In the genomic region with DNA sequence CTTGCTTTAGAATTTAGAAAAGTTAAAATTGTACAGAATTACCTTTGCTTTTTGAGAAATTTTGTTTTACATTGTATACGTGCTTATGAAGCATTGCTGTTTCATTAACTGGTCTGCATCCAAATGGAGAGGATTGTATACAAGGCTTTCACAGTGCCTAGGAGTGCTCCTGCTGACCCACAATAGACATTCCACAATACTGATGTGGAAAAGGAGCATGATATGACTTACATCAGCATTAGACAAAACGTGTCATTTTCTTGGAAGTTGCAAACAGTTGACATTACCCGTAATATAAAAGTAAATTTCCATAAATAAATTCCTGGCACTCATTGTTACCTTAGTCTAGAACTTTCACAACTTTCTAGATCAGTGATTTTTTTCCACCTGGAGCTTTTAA, we compare ENCODE assay signal across 11 cellular contexts. TPM values are rescaled to one million over a fixed set of nuclear protein-coding genes. Genes with fewer than 3 reads are reported as not detected.
DNase-seq lines count a peak whose midpoint lies in the region; ATAC-seq and TF ChIP-seq lines count a peak whose summit lies in the region.
"Had no signal": no experiment of that assay in that cellular context is flagged by ENCODE, and none has a peak within 500 bp of the region (broad histone marks: within the 10 kb centered on the region; RNA-seq: fewer than 3 reads in every experiment).

No MANE protein-coding gene starts in this region.

- DNase-seq in Calu3: no peak
- peak; percentile 15 for DNase-seq in NCI-H226
- no peak for DNase-seq in epithelial cell of proximal tubule (ENCODE audit: low read depth)
- DNase-seq in osteoblast (ENCODE audit: insufficient read length, low spot score, missing footprints): no peak
- no peak for DNase-seq in iPS-NIHi7 (ENCODE audit: extremely low spot score)
- no peak for DNase-seq in pons (ENCODE audit: low spot score)
- no peak for DNase-seq in NCI-H748 (lab: John Stamatoyannopoulos, UW; ENCODE audit: unreplicated experiment)
- DNase-seq: activated naive CD4-positive, alpha-beta T cell treated with anti-CD3 and anti-CD28 coated beads, Interleukin-2, amount 10 ng/mL, durations not matched to agents 7 days and 5 days; stimulated activated CD4-positive, alpha-beta T cell treated with anti-CD3 and anti-CD28 coated beads, Interleukin-4, amount 100 ng/mL, for 24 hours had no signal

- intact Hi-C loops in Calu3 (cut with micrococcal nuclease; ENCODE audit: unreplicated experiment): no loop called here

- H3K4me1 Mint-ChIP-seq in Calu3 (ENCODE audit: low read depth, unreplicated experiment): peaks cover 34% of the 10 kb centered on the region

- no peak for ATAC-seq in GM21423 (IDR thresholded peaks at IDR 0.05; ENCODE audit: unreplicated experiment)
- ATAC-seq: HCT116 had no signal

- no TSS peak for BruUV-seq in Calu3 (replicated peaks; lab: Mats Ljungman, UMichigan)

- TF ChIP-seq CTCF in Calu3 (IDR thresholded peaks at IDR 0.05; ENCODE audit: unreplicated experiment): no peak
- TF ChIP-seq CTCF in epithelial cell of proximal tubule (conservative IDR thresholded peaks at IDR 0.05; ENCODE audit: low read depth, low read length): no peak
- TF ChIP-seq CTCF in osteoblast (IDR thresholded peaks at IDR 0.05; ENCODE audit: extremely low read depth, low read depth, low read length): no peak

- peak overlapping the region; percentile 92 for H3K4me3 Mint-ChIP-seq in Calu3 (ENCODE audit: low read depth, unreplicated experiment)
- H3K4me3 Mint-ChIP-seq: activated naive CD4-positive, alpha-beta T cell treated with anti-CD3 and anti-CD28 coated beads, Interleukin-2, amount 10 ng/mL, durations not matched to agents 7 days and 5 days had no signal

- H4K20me1 ChIP-seq in osteoblast (ENCODE audit: insufficient read depth, low read length): peaks cover 22% of the 10 kb centered on the region

- H3K4me1 ChIP-seq in osteoblast (ENCODE audit: insufficient read depth, low read length): peaks cover 25% of the 10 kb centered on the region

- CTCF ChIA-PET in Calu3 (lab: Charles Lee): no interaction called here

- H3K36me3 Mint-ChIP-seq in Calu3 (ENCODE audit: insufficient read depth, unreplicated experiment): peaks cover 24% of the 10 kb centered on the region
- H3K36me3 Mint-ChIP-seq: activated naive CD4-positive, alpha-beta T cell treated with anti-CD3 and anti-CD28 coated beads, Interleukin-2, amount 10 ng/mL, durations not matched to agents 7 days and 5 days had no signal

- H3K27ac ChIP-seq in osteoblast (ENCODE audit: low read depth, low read length): peak overlapping the region; percentile 65

- peak overlapping the region; percentile 85 for H3K4me2 ChIP-seq in osteoblast (ENCODE audit: insufficient read depth, low read length)

- peaks cover 57% of the 10 kb centered on the region for H3K79me2 ChIP-seq in osteoblast (ENCODE audit: insufficient read depth, low read length)

- H3K27me3 ChIP-seq in osteoblast (ENCODE audit: insufficient read depth, low read length): no peaks in the 10 kb centered on the region

- no peak overlapping the region for H3K27ac Mint-ChIP-seq in Calu3 (ENCODE audit: unreplicated experiment)
- H3K27ac Mint-ChIP-seq: activated naive CD4-positive, alpha-beta T cell treated with anti-CD3 and anti-CD28 coated beads, Interleukin-2, amount 10 ng/mL, durations not matched to agents 7 days and 5 days had no signal

- no peak overlapping the region for H2AFZ ChIP-seq in osteoblast (ENCODE audit: low read length)

- no peaks in the 10 kb centered on the region for H3K36me3 ChIP-seq in osteoblast (ENCODE audit: insufficient read depth, low read length)

- no peaks in the 10 kb centered on the region for H3K9me3 ChIP-seq in osteoblast (ENCODE audit: low read depth, low read length)

- peak overlapping the region; percentile 87 for H3K4me3 ChIP-seq in epithelial cell of proximal tubule (ENCODE audit: low read depth, low read length)
- H3K4me3 ChIP-seq in osteoblast (ENCODE audit: insufficient read depth, low read length): peak overlapping the region; percentile 91

- H3K9me3 Mint-ChIP-seq in Calu3 (ENCODE audit: low read depth, unreplicated experiment): no peaks in the 10 kb centered on the region
- H3K9me3 Mint-ChIP-seq: activated naive CD4-positive, alpha-beta T cell treated with anti-CD3 and anti-CD28 coated beads, Interleukin-2, amount 10 ng/mL, durations not matched to agents 7 days and 5 days had no signal

- H3K27me3 Mint-ChIP-seq in Calu3 (ENCODE audit: unreplicated experiment): no peaks in the 10 kb centered on the region

RNA-seq across cellular contexts. Expression of gene PRKD1, which starts 1.9 kb away (rescaled TPM):
- total RNA-seq in Calu3 (2022) (9.1 and 9.7 TPM in 2 replicates), epithelial cell of proximal tubule (4.5 and 6.5 TPM in 2 replicates), osteoblast (21.8 and 28.6 TPM in 2 replicates)
